Comparison of ENCODE assay signal across 24 cellular contexts in the genomic region with DNA sequence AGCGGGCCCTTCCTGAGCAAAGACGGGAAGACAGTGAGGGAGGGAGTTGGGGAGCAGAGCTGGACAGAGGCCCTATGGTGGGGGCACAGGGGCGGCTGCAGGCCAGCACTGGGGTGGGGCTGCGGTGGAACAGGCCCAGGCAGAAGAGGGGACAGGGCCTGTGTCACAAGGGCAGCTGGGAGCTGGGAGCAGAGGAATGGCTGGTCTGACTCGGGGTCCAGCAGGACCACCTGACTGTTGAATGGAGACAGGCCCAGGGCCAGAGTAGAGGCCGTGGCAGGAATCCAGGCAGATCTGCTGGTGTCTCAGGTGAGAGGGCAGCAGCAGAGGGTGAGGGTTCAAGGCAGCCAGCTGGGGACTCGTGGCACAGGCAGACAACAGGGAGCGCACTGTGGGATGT. TPM values are rescaled to one million over a fixed set of nuclear protein-coding genes. Genes with fewer than 3 reads are reported as not detected.
DNase-seq lines count a peak whose midpoint lies in the region; ATAC-seq, FAIRE-seq and TF ChIP-seq lines count a peak whose summit lies in the region.
"Had no signal": no experiment of that assay in that cellular context is flagged by ENCODE, and none has a peak within 500 bp of the region (broad histone marks: within the 10 kb centered on the region; RNA-seq: fewer than 3 reads in every experiment).

No MANE protein-coding gene starts in this region.

- H2BK5ac ChIP-seq in H1 (ENCODE audit: low read depth, low read length) = 0 out of 2 replicates have a peak overlapping the region, but pooled peaks have one; percentile 17

- no peak overlapping the region for H2AK5ac ChIP-seq in H1 (ENCODE audit: low read depth, low read length)

- no peak overlapping the region for H3K4me3 ChIP-seq in H1 (ENCODE audit: extremely low read depth in 1 of 4, insufficient read depth in 2 of 4, low read depth in 3 of 4, low read length in 4 of 4)
- H3K4me3 ChIP-seq: ascending aorta, thoracic aorta, vagina had no signal

- no peaks in the 10 kb centered on the region for H3K27me3 Mint-ChIP-seq in activated CD8-positive, alpha-beta T cell treated with anti-CD3 and anti-CD28 coated beads, Interleukin-2, amount 10 ng/mL, durations not matched to agents 7 days and 5 days (ENCODE audit: low read depth)
- no peaks in the 10 kb centered on the region for H3K27me3 Mint-ChIP-seq in activated CD8-positive, alpha-beta T cell treated with anti-CD3 and anti-CD28 coated beads for 36 hours
- H3K27me3 Mint-ChIP-seq in neural crest cell (ENCODE audit: low read depth) (no peaks in the 10 kb centered on the region), chondrocyte (ENCODE audit: low read depth) (no peaks in the 10 kb centered on the region), HFFc6 (ENCODE audit: insufficient read depth) (peaks cover 3% of the 10 kb centered on the region; the same call in 1 of the 2 replicates)
- H3K27me3 Mint-ChIP-seq in activated CD4-positive, alpha-beta memory T cell treated with anti-CD3 and anti-CD28 coated beads for 36 hours = no peaks in the 10 kb centered on the region
- H3K27me3 Mint-ChIP-seq: activated naive CD8-positive, alpha-beta T cell; CD4-positive, alpha-beta T cell had no signal

- H3K9ac ChIP-seq in H1 (replicated peaks in 1 of 4; ENCODE audit: extremely low read depth in 1 of 4, low read depth in 3 of 4, low read length in 3 of 4) = peak overlapping the region in 1 of 4 experiments; percentile 27; a peak in 1 of 7 replicates

- H3K9me3 Mint-ChIP-seq in activated CD8-positive, alpha-beta T cell treated with anti-CD3 and anti-CD28 coated beads, Interleukin-2, amount 10 ng/mL, durations not matched to agents 7 days and 5 days (ENCODE audit: insufficient read depth) = no peaks in the 10 kb centered on the region
- H3K9me3 Mint-ChIP-seq in activated CD8-positive, alpha-beta T cell treated with anti-CD3 and anti-CD28 coated beads for 36 hours = no peaks in the 10 kb centered on the region
- H3K9me3 Mint-ChIP-seq in neural crest cell (no peaks in the 10 kb centered on the region), chondrocyte (ENCODE audit: low read depth) (no peaks in the 10 kb centered on the region), HFFc6 (no peaks in the 10 kb centered on the region)
- H3K9me3 Mint-ChIP-seq in activated CD4-positive, alpha-beta memory T cell treated with anti-CD3 and anti-CD28 coated beads for 36 hours = no peaks in the 10 kb centered on the region
- H3K9me3 Mint-ChIP-seq: CD4-positive, alpha-beta T cell had no signal

- ATAC-seq in activated CD8-positive, alpha-beta T cell treated with anti-CD3 and anti-CD28 coated beads, Interleukin-2, amount 10 ng/mL, durations not matched to agents 7 days and 5 days = no peak
- no peak for ATAC-seq in activated CD8-positive, alpha-beta T cell treated with anti-CD3 and anti-CD28 coated beads for 36 hours
- ATAC-seq: stimulated activated naive CD8-positive, alpha-beta T cell treated with anti-CD3 and anti-CD28 coated beads, Interleukin-15, Interleukin-2, amounts not matched to agents 100 U/mL and 50 U/mL, for 24 hours had no signal

- no peak overlapping the region for H2BK12ac ChIP-seq in H1 (ENCODE audit: low read depth, low read length)

- CTCF ChIA-PET in activated CD8-positive, alpha-beta T cell treated with anti-CD3 and anti-CD28 coated beads, Interleukin-2, amount 10 ng/mL, durations not matched to agents 7 days and 5 days (lab: Charles Lee) = no interaction called here
- CTCF ChIA-PET in activated CD8-positive, alpha-beta T cell treated with anti-CD3 and anti-CD28 coated beads for 36 hours (lab: Charles Lee) = interaction anchor here (0.8 to 1.8 kb wide), 2 partner anchors 10 to 100 kb away, joined by 3 to 6 read pairs; no protein-coding TSS in a partner anchor
- CTCF ChIA-PET in RWPE1 (lab: Yijun Ruan, JAX) = interaction anchor here (0.7 kb wide), 1 partner anchor 16 kb away, joined by 4 read pairs; no protein-coding TSS in a partner anchor
- CTCF ChIA-PET in H1 (lab: Charles Lee; ENCODE audit: partially characterized antibody) = interaction anchor here (0.5 to 4.1 kb wide), 7 partner anchors 11 to 140 kb away, joined by 3 to 27 read pairs (median 3); no protein-coding TSS in a partner anchor
- CTCF ChIA-PET in activated CD4-positive, alpha-beta memory T cell treated with anti-CD3 and anti-CD28 coated beads for 36 hours (lab: Charles Lee) = no interaction called here

- peaks cover 43% of the 10 kb centered on the region for H3K4me1 Mint-ChIP-seq in activated CD8-positive, alpha-beta T cell treated with anti-CD3 and anti-CD28 coated beads, Interleukin-2, amount 10 ng/mL, durations not matched to agents 7 days and 5 days (ENCODE audit: low read depth)
- peaks cover 17% of the 10 kb centered on the region for H3K4me1 Mint-ChIP-seq in activated CD8-positive, alpha-beta T cell treated with anti-CD3 and anti-CD28 coated beads for 36 hours (ENCODE audit: low read depth)
- H3K4me1 Mint-ChIP-seq in neural crest cell = peaks cover 21% of the 10 kb centered on the region
- H3K4me1 Mint-ChIP-seq in chondrocyte (ENCODE audit: low read depth) = peaks cover 38% of the 10 kb centered on the region
- H3K4me1 Mint-ChIP-seq in activated CD4-positive, alpha-beta memory T cell treated with anti-CD3 and anti-CD28 coated beads for 36 hours (ENCODE audit: low read depth) = peaks cover 10% of the 10 kb centered on the region
- H3K4me1 Mint-ChIP-seq in HFFc6 (ENCODE audit: low read depth) = peaks cover 36% of the 10 kb centered on the region

- TF ChIP-seq RAD21 in H1 (IDR thresholded peaks at IDR 0.05 in 1 of 2, conservative IDR thresholded peaks at IDR 0.05 in 1 of 2; ENCODE audit: low read depth in 2 of 2, low read length in 2 of 2) = no peak

- no peak overlapping the region for H4K5ac ChIP-seq in H1 (ENCODE audit: insufficient read length, low read depth, low read length)

- FAIRE-seq in H1 (lab: Jason Lieb, UNC) = no peak

- H3K4me1 ChIP-seq in H1 (replicated peaks in 1 of 4; ENCODE audit: control insufficient read depth in 3 of 4, insufficient read depth in 4 of 4, low read length in 3 of 4) = peaks cover 2 to 11% (median 8%) of the 10 kb centered on the region in 4 experiments; a peak in 5 of 7 replicates

- no peaks in the 10 kb centered on the region for H3K27me3 ChIP-seq in H1 (replicated peaks in 1 of 4; ENCODE audit: control insufficient read depth in 3 of 4, extremely low read depth in 1 of 4, insufficient read depth in 3 of 4, low read length in 3 of 4)
- H3K27me3 ChIP-seq: ascending aorta, vagina had no signal

- TF ChIP-seq CTCF in activated CD8-positive, alpha-beta T cell treated with anti-CD3 and anti-CD28 coated beads for 36 hours (IDR thresholded peaks at IDR 0.05) = no peak
- TF ChIP-seq CTCF in RWPE1 (conservative IDR thresholded peaks at IDR 0.05; ENCODE audit: low read depth) (no peak), H1 (IDR thresholded peaks at IDR 0.05; ENCODE audit: control extremely low read depth in 1 of 3, insufficient read depth in 1 of 3, low read depth in 1 of 3, low read length in 3 of 3) (no peak), neural crest cell (conservative IDR thresholded peaks at IDR 0.05) (no peak), chondrocyte (IDR thresholded peaks at IDR 0.05) (no peak), HFFc6 (IDR thresholded peaks at IDR 0.05) (no peak)

- TF ChIP-seq EP300 in H1 (IDR thresholded peaks at IDR 0.05; ENCODE audit: borderline replicate concordance in 1 of 2, low read depth in 2 of 2, low read length in 2 of 2) = no peak

- H3K4me2 ChIP-seq in H1 (ENCODE audit: insufficient read depth in 1 of 2, low read depth in 2 of 2, low read length in 2 of 2) = no peak overlapping the region

- H3K27ac ChIP-seq in RWPE1 (peak overlapping the region; percentile 81), H1 (ENCODE audit: low read depth, low read length) (no peak overlapping the region)
- H3K27ac ChIP-seq: ascending aorta, epithelial cell of prostate, thoracic aorta, WERI-Rb-1 had no signal

- intact Hi-C loops in activated CD8-positive, alpha-beta T cell treated with anti-CD3 and anti-CD28 coated beads for 36 hours (cut with micrococcal nuclease) = no loop called here
- intact Hi-C loops in activated CD4-positive, alpha-beta memory T cell treated with anti-CD3 and anti-CD28 coated beads for 36 hours (cut with micrococcal nuclease) = no loop called here

- peak overlapping the region; percentile 30 for H3K27ac Mint-ChIP-seq in activated CD8-positive, alpha-beta T cell treated with anti-CD3 and anti-CD28 coated beads, Interleukin-2, amount 10 ng/mL, durations not matched to agents 7 days and 5 days
- H3K27ac Mint-ChIP-seq in activated CD8-positive, alpha-beta T cell treated with anti-CD3 and anti-CD28 coated beads for 36 hours = no peak overlapping the region
- peak overlapping the region; percentile 62 for H3K27ac Mint-ChIP-seq in neural crest cell (ENCODE audit: unreplicated experiment)
- H3K27ac Mint-ChIP-seq in chondrocyte (ENCODE audit: unreplicated experiment) = no peak overlapping the region
- no peak overlapping the region for H3K27ac Mint-ChIP-seq in activated CD4-positive, alpha-beta memory T cell treated with anti-CD3 and anti-CD28 coated beads for 36 hours
- no peak overlapping the region for H3K27ac Mint-ChIP-seq in HFFc6
- H3K27ac Mint-ChIP-seq: activated naive CD8-positive, alpha-beta T cell; CD4-positive, alpha-beta T cell had no signal

- DNase-seq in activated CD8-positive, alpha-beta T cell treated with anti-CD3 and anti-CD28 coated beads, Interleukin-2, amount 10 ng/mL, durations not matched to agents 7 days and 5 days = no peak
- DNase-seq in activated CD8-positive, alpha-beta T cell treated with anti-CD3 and anti-CD28 coated beads for 36 hours = no peak
- no peak for DNase-seq in RWPE1 (ENCODE audit: low spot score)
- no peak for DNase-seq in H1 (ENCODE audit: low read depth in 1 of 2, low spot score in 2 of 2)
- no peak for DNase-seq in neural crest cell (ENCODE audit: low read depth, low spot score)
- DNase-seq in chondrocyte (ENCODE audit: low spot score) = no peak
- no peak for DNase-seq in activated CD4-positive, alpha-beta memory T cell treated with anti-CD3 and anti-CD28 coated beads for 36 hours
- no peak for DNase-seq in HFFc6
- DNase-seq: activated CD4-positive, alpha-beta T cell treated with anti-CD3 and anti-CD28 coated beads, Interleukin-2, amount 50 U/mL, for 4 hours; AML-193; CD4-positive, alpha-beta T cell; cerebellar nuclear complex; kidney glomerular epithelial cell; mammary epithelial cell; NCI-H524; occipital lobe; stimulated activated naive CD8-positive, alpha-beta T cell treated with anti-CD3 and anti-CD28 coated beads, Interleukin-15, Interleukin-2, amounts not matched to agents 100 U/mL and 50 U/mL, for 24 hours; T-helper 9 cell; WERI-Rb-1 had no signal

- H3K79me2 ChIP-seq in H1 (ENCODE audit: control insufficient read depth in 1 of 2, insufficient read depth in 2 of 2, low read length in 2 of 2) = peaks cover 0 to 3% of the 10 kb centered on the region in 2 experiments; a peak in 1 of 4 replicates

- peaks cover 0 to 2% of the 10 kb centered on the region in 2 experiments for H4K20me1 ChIP-seq in H1 (replicated peaks in 1 of 2; ENCODE audit: control insufficient read depth in 1 of 2, insufficient read depth in 2 of 2, low read length in 2 of 2)

- no peak overlapping the region for H3K4ac ChIP-seq in H1 (replicated peaks; ENCODE audit: insufficient read length, low read depth, low read length)

- H3K18ac ChIP-seq in H1 (ENCODE audit: extremely low read depth, low read length) = no peak overlapping the region

- no peak overlapping the region for H3K14ac ChIP-seq in H1 (ENCODE audit: insufficient read length)

- H4K91ac ChIP-seq in H1 (replicated peaks; ENCODE audit: insufficient read length, low read length) = no peak overlapping the region

- H2BK20ac ChIP-seq in H1 (ENCODE audit: low read length) = no peak overlapping the region

- no peak overlapping the region for H2BK120ac ChIP-seq in H1 (replicated peaks; ENCODE audit: low read depth, low read length)

- WGBS in H1 (ENCODE audit: extremely low coverage in 1 of 2, insufficient coverage in 1 of 2, insufficient read length in 1 of 2, insufficient replicate concordance in 2 of 2, low coverage in 1 of 2, low lambda C conversion rate in 2 of 2, missing lambda C conversion rate in 1 of 2), 2 experiments = 96% methylated on average over 8 of the region's 8 CpGs; no CpG with 5 or more reads in 1 of the 2 experiments

- H3K56ac ChIP-seq in H1 (replicated peaks; ENCODE audit: insufficient read length, low read depth, low read length) = no peak overlapping the region

- H4K8ac ChIP-seq in H1 (ENCODE audit: extremely low read depth, insufficient read depth, low read length) = no peak overlapping the region

- no peak overlapping the region for H3K4me3 Mint-ChIP-seq in activated CD8-positive, alpha-beta T cell treated with anti-CD3 and anti-CD28 coated beads, Interleukin-2, amount 10 ng/mL, durations not matched to agents 7 days and 5 days
- H3K4me3 Mint-ChIP-seq in activated CD8-positive, alpha-beta T cell treated with anti-CD3 and anti-CD28 coated beads for 36 hours = no peak overlapping the region
- H3K4me3 Mint-ChIP-seq in neural crest cell = no peak overlapping the region
- no peak overlapping the region for H3K4me3 Mint-ChIP-seq in chondrocyte (ENCODE audit: unreplicated experiment)
- H3K4me3 Mint-ChIP-seq in activated CD4-positive, alpha-beta memory T cell treated with anti-CD3 and anti-CD28 coated beads for 36 hours = no peak overlapping the region
- no peak overlapping the region for H3K4me3 Mint-ChIP-seq in HFFc6
- H3K4me3 Mint-ChIP-seq: activated naive CD8-positive, alpha-beta T cell; CD4-positive, alpha-beta T cell had no signal

- no peaks in the 10 kb centered on the region for H3K9me3 ChIP-seq in H1 (ENCODE audit: insufficient read depth in 2 of 2, low read depth in 1 of 2, low read length in 1 of 2)
- H3K9me3 ChIP-seq: ascending aorta, thoracic aorta, vagina had no signal

- H3K23me2 ChIP-seq in H1 (ENCODE audit: low read depth, low read length) = no peaks in the 10 kb centered on the region

- H3K79me1 ChIP-seq in H1 (ENCODE audit: low read depth, low read length) = peaks cover 5% of the 10 kb centered on the region; the same call in 1 of the 2 replicates

- H2AFZ ChIP-seq in H1 (ENCODE audit: low read length) = no peak overlapping the region

- POLR2A ChIA-PET in activated CD8-positive, alpha-beta T cell treated with anti-CD3 and anti-CD28 coated beads, Interleukin-2, amount 10 ng/mL, durations not matched to agents 7 days and 5 days (lab: Charles Lee) = interaction anchor here (0.6 kb wide), 1 partner anchor 19 kb away, joined by 3 read pairs; no protein-coding TSS in a partner anchor
- POLR2A ChIA-PET in activated CD8-positive, alpha-beta T cell treated with anti-CD3 and anti-CD28 coated beads for 36 hours (lab: Charles Lee) = interaction anchor here (1.6 kb wide), 1 partner anchor 26 kb away, joined by 4 read pairs; no protein-coding TSS in a partner anchor
- POLR2A ChIA-PET in RWPE1 (lab: Yijun Ruan, JAX; ENCODE audit: low non-redundant PET) (no interaction called here), H1 (lab: Charles Lee; ENCODE audit: partially characterized antibody) (interaction anchor here (1.2 kb wide), 2 partner anchors 12 to 59 kb away, joined by 3 read pairs; partner anchors contain the start of genes LZIC and NMNAT1)
- POLR2A ChIA-PET in activated CD4-positive, alpha-beta memory T cell treated with anti-CD3 and anti-CD28 coated beads for 36 hours (lab: Charles Lee) = no interaction called here

- no peaks in the 10 kb centered on the region for H3K36me3 ChIP-seq in H1 (ENCODE audit: control insufficient read depth in 2 of 4, insufficient read depth in 4 of 4, low read length in 3 of 4)
- H3K36me3 ChIP-seq: ascending aorta, thoracic aorta, vagina, WERI-Rb-1 had no signal

- no peak overlapping the region for H3K23ac ChIP-seq in H1 (ENCODE audit: insufficient read length)

- no peaks in the 10 kb centered on the region for H3K36me3 Mint-ChIP-seq in activated CD8-positive, alpha-beta T cell treated with anti-CD3 and anti-CD28 coated beads, Interleukin-2, amount 10 ng/mL, durations not matched to agents 7 days and 5 days (ENCODE audit: low read depth)
- H3K36me3 Mint-ChIP-seq in activated CD8-positive, alpha-beta T cell treated with anti-CD3 and anti-CD28 coated beads for 36 hours (ENCODE audit: low read depth) = no peaks in the 10 kb centered on the region
- H3K36me3 Mint-ChIP-seq in neural crest cell (ENCODE audit: low read depth) (no peaks in the 10 kb centered on the region), chondrocyte (ENCODE audit: low read depth) (peaks cover 7% of the 10 kb centered on the region), HFFc6 (ENCODE audit: low read depth) (no peaks in the 10 kb centered on the region; the same call in 1 of the 2 replicates)
- H3K36me3 Mint-ChIP-seq in activated CD4-positive, alpha-beta memory T cell treated with anti-CD3 and anti-CD28 coated beads for 36 hours = no peaks in the 10 kb centered on the region
- H3K36me3 Mint-ChIP-seq: activated naive CD8-positive, alpha-beta T cell had no signal

- H2BK15ac ChIP-seq in H1 (ENCODE audit: low read length) = no peak overlapping the region

- no peak for TF ChIP-seq POLR2A in H1 (IDR thresholded peaks at IDR 0.05; ENCODE audit: control extremely low read depth in 1 of 2, low read depth in 2 of 2, low read length in 2 of 2)

RNA-seq across cellular contexts. Expression of gene CTNNBIP1, which starts 25.3 kb away (rescaled TPM):
- 10 to 100 TPM; 18.2 to 23.6 TPM for total RNA-seq in activated CD8-positive, alpha-beta T cell treated with anti-CD3 and anti-CD28 coated beads, Interleukin-2, amount 10 ng/mL, durations not matched to agents 7 days and 5 days
- total RNA-seq in activated CD8-positive, alpha-beta T cell treated with anti-CD3 and anti-CD28 coated beads for 36 hours = 1 to 10 TPM; 9.0 to 9.6 TPM
- total RNA-seq in H1 (2021; fragmentation: NEBNext Ultra II Directional; extraction: Animal tissue kit (Norgen Biotek cat#: 25700)) = 46.6 and 49.5 TPM in 2 replicates
- 40.9 and 48.8 TPM in 2 replicates for polyA plus RNA-seq in H1 (2011; rRNA removed)
- 50.8 TPM for polyA plus RNA-seq in H1 (2011; cell fraction: cytosol; rRNA removed)
- 37.8 TPM for polyA plus RNA-seq in H1 (2011; cell fraction: nucleus; rRNA removed)
- polyA plus RNA-seq in H1 (2012, experiment 1 of 2) = 29.8 to 63.7 TPM (median 56.8 TPM) in 4 replicates
- polyA plus RNA-seq in H1 (2012, experiment 2 of 2) = 31.9 TPM
- polyA plus RNA-seq in H1 (2013, experiment 1 of 2) = 27.0 TPM
- polyA plus RNA-seq in H1 (2013, experiment 2 of 2) = 29.6 TPM
- 21.0 and 32.7 TPM in 2 replicates for polyA minus RNA-seq in H1 (2011; rRNA and poly(A)+ RNA removed)
- 36.7 TPM for polyA minus RNA-seq in H1 (2011; cell fraction: cytosol; rRNA and poly(A)+ RNA removed)
- 18.3 TPM for polyA minus RNA-seq in H1 (2011; cell fraction: nucleus; rRNA and poly(A)+ RNA removed)
- total RNA-seq in neural crest cell (74.8 and 75.5 TPM in 2 replicates), chondrocyte (26.2 to 32.8 TPM (median 28.4 TPM) in 3 replicates)
- total RNA-seq in activated CD4-positive, alpha-beta memory T cell treated with anti-CD3 and anti-CD28 coated beads for 36 hours = 10 to 100 TPM; 11.0 to 13.2 TPM
- total RNA-seq in HFFc6 (2021; fragmentation: NEBNext Ultra II Directional; extraction: Animal tissue kit (Norgen Biotek cat#: 25700)) = 10 to 100 TPM; 19.7 to 25.5 (median 21.4) TPM

RNA-seq across cellular contexts. Expression of gene LZIC, which starts 58.4 kb away (rescaled TPM):
- total RNA-seq in activated CD8-positive, alpha-beta T cell treated with anti-CD3 and anti-CD28 coated beads, Interleukin-2, amount 10 ng/mL, durations not matched to agents 7 days and 5 days = 10 to 100 TPM; 34.7 to 36.3 TPM
- 10 to 100 TPM; 23.9 to 24.2 TPM for total RNA-seq in activated CD8-positive, alpha-beta T cell treated with anti-CD3 and anti-CD28 coated beads for 36 hours
- 20.0 and 20.3 TPM in 2 replicates for total RNA-seq in H1 (2021; fragmentation: NEBNext Ultra II Directional; extraction: Animal tissue kit (Norgen Biotek cat#: 25700))
- polyA plus RNA-seq in H1 (2011; rRNA removed) = 2.2 and 4.8 TPM in 2 replicates
- polyA plus RNA-seq in H1 (2011; cell fraction: cytosol; rRNA removed) = 6.7 TPM
- polyA plus RNA-seq in H1 (2011; cell fraction: nucleus; rRNA removed) = 2.9 TPM
- 9.4 to 26.2 TPM (median 12.9 TPM) in 4 replicates for polyA plus RNA-seq in H1 (2012, experiment 1 of 2)
- 4.1 TPM for polyA plus RNA-seq in H1 (2012, experiment 2 of 2)
- 13.9 TPM for polyA plus RNA-seq in H1 (2013, experiment 1 of 2)
- 15.8 TPM for polyA plus RNA-seq in H1 (2013, experiment 2 of 2)
- polyA minus RNA-seq in H1 (2011; rRNA and poly(A)+ RNA removed) = 6.9 and 7.8 TPM in 2 replicates
- polyA minus RNA-seq in H1 (2011; cell fraction: cytosol; rRNA and poly(A)+ RNA removed) = 3.5 TPM
- polyA minus RNA-seq in H1 (2011; cell fraction: nucleus; rRNA and poly(A)+ RNA removed) = 8.0 TPM
- total RNA-seq in neural crest cell (35.3 and 39.6 TPM in 2 replicates), chondrocyte (26.1 to 28.4 TPM (median 26.1 TPM) in 3 replicates)
- total RNA-seq in activated CD4-positive, alpha-beta memory T cell treated with anti-CD3 and anti-CD28 coated beads for 36 hours = 10 to 100 TPM; 22.0 to 22.8 TPM
- total RNA-seq in HFFc6 (2021; fragmentation: NEBNext Ultra II Directional; extraction: Animal tissue kit (Norgen Biotek cat#: 25700)) = 10 to 100 TPM; 28.0 to 34.8 (median 30.9) TPM

RNA-seq across cellular contexts. Expression of gene NMNAT1, which starts 58.5 kb away (rescaled TPM):
- total RNA-seq in activated CD8-positive, alpha-beta T cell treated with anti-CD3 and anti-CD28 coated beads, Interleukin-2, amount 10 ng/mL, durations not matched to agents 7 days and 5 days = 1 to 10 TPM; 6.2 to 6.3 TPM
- total RNA-seq in activated CD8-positive, alpha-beta T cell treated with anti-CD3 and anti-CD28 coated beads for 36 hours = 1 to 10 TPM; 7.7 to 9.6 TPM
- 2.0 and 2.5 TPM in 2 replicates for total RNA-seq in H1 (2021; fragmentation: NEBNext Ultra II Directional; extraction: Animal tissue kit (Norgen Biotek cat#: 25700))
- polyA plus RNA-seq in H1 (2011; rRNA removed) = 1.8 and 2.0 TPM in 2 replicates
- 2.9 TPM for polyA plus RNA-seq in H1 (2011; cell fraction: cytosol; rRNA removed)
- polyA plus RNA-seq in H1 (2011; cell fraction: nucleus; rRNA removed) = 1.3 TPM
- polyA plus RNA-seq in H1 (2012, experiment 1 of 2) = 2.7 to 4.7 TPM (median 3.3 TPM) in 4 replicates
- 0.47 TPM for polyA plus RNA-seq in H1 (2012, experiment 2 of 2)
- 2.5 TPM for polyA plus RNA-seq in H1 (2013, experiment 1 of 2)
- 2.0 TPM for polyA plus RNA-seq in H1 (2013, experiment 2 of 2)
- polyA minus RNA-seq in H1 (2011; rRNA and poly(A)+ RNA removed) = 3.0 and 4.8 TPM in 2 replicates
- 1.3 TPM for polyA minus RNA-seq in H1 (2011; cell fraction: cytosol; rRNA and poly(A)+ RNA removed)
- 1.2 TPM for polyA minus RNA-seq in H1 (2011; cell fraction: nucleus; rRNA and poly(A)+ RNA removed)
- total RNA-seq in neural crest cell (8.8 and 9.6 TPM in 2 replicates), chondrocyte (10.9 to 13.8 TPM (median 13.7 TPM) in 3 replicates)
- total RNA-seq in activated CD4-positive, alpha-beta memory T cell treated with anti-CD3 and anti-CD28 coated beads for 36 hours = 1 to 10 TPM; 7.8 to 9.9 TPM
- 10 to 100 TPM; 12.9 to 16.0 (median 14.8) TPM for total RNA-seq in HFFc6 (2021; fragmentation: NEBNext Ultra II Directional; extraction: Animal tissue kit (Norgen Biotek cat#: 25700))

Comparison
In these comparisons a context has a peak if more than half of its experiments do, and no peak if none do; other contexts are left out.
1. H3K27ac Mint-ChIP-seq: peak in activated CD8-positive, alpha-beta T cell treated with anti-CD3 and anti-CD28 coated beads, Interleukin-2, amount 10 ng/mL, durations not matched to agents 7 days and 5 days (single experiment) and neural crest cell (single experiment); none in activated CD8-positive, alpha-beta T cell treated with anti-CD3 and anti-CD28 coated beads for 36 hours (single experiment), chondrocyte (single experiment), activated CD4-positive, alpha-beta memory T cell treated with anti-CD3 and anti-CD28 coated beads for 36 hours (single experiment) and HFFc6 (single experiment).
2. CTCF ChIA-PET loops: an anchor here in activated CD8-positive, alpha-beta T cell treated with anti-CD3 and anti-CD28 coated beads for 36 hours (0.8 to 1.8 kb wide), RWPE1 (0.7 kb wide) and H1 (0.5 to 4.1 kb wide); none called in activated CD8-positive, alpha-beta T cell treated with anti-CD3 and anti-CD28 coated beads, Interleukin-2, amount 10 ng/mL, durations not matched to agents 7 days and 5 days and activated CD4-positive, alpha-beta memory T cell treated with anti-CD3 and anti-CD28 coated beads for 36 hours.
3. POLR2A ChIA-PET loops: an anchor here in activated CD8-positive, alpha-beta T cell treated with anti-CD3 and anti-CD28 coated beads, Interleukin-2, amount 10 ng/mL, durations not matched to agents 7 days and 5 days (0.6 kb wide), activated CD8-positive, alpha-beta T cell treated with anti-CD3 and anti-CD28 coated beads for 36 hours (1.6 kb wide) and H1 (1.2 kb wide); none called in RWPE1 and activated CD4-positive, alpha-beta memory T cell treated with anti-CD3 and anti-CD28 coated beads for 36 hours.